In the genomic region with DNA sequence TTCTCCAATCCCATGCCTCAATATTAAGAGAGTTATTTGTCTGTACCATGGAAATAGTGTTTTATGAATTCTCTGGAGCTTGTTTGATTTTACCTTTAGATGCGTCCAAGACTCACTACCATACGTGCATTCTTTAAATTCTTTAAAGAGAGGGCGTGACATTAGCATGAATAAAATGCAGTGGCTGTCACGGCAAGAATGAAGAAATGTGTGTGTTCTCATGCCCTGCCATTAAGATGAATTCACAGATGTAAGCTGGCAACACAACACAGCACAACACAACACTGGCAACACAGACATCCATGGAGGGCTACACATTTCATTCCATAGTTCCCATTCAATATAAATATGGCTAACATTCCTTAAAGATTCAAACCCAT, we compare ENCODE assay signal across 18 cellular contexts.
DNase-seq lines count a peak whose midpoint lies in the region; ATAC-seq and TF ChIP-seq lines count a peak whose summit lies in the region.
"Had no signal": no experiment of that assay in that cellular context is flagged by ENCODE, and none has a peak within 500 bp of the region (broad histone marks: within the 10 kb centered on the region; RNA-seq: fewer than 3 reads in every experiment).

No MANE protein-coding gene starts in this region.

- no peak overlapping the region for H3K4me3 Mint-ChIP-seq in activated CD4-positive, alpha-beta T cell treated with anti-CD3 and anti-CD28 coated beads, Interleukin-2, amount 10 ng/mL, durations not matched to agents 24 days and 14 days
- H3K4me3 Mint-ChIP-seq: activated naive CD4-positive, alpha-beta T cell treated with anti-CD3 and anti-CD28 coated beads, Interleukin-2, amount 50 U/mL, for 24 hours; immature natural killer cell; naive B cell; stimulated activated naive B cell treated with anti-CD40 and anti-IgM and Interleukin-4, amounts not matched to agents 10 μg/mL and 1 μg/mL and 100 μg/mL, for 72 hours had no signal

- peak overlapping the region; percentile 0 for H3K4me2 ChIP-seq in osteoblast (ENCODE audit: insufficient read depth, low read length)

- H3K27me3 ChIP-seq in RWPE2 (ENCODE audit: insufficient read depth, poor library complexity, severe bottlenecking) = no peaks in the 10 kb centered on the region
- no peaks in the 10 kb centered on the region for H3K27me3 ChIP-seq in esophagus muscularis mucosa
- H3K27me3 ChIP-seq in osteoblast (ENCODE audit: insufficient read depth, low read length) = no peaks in the 10 kb centered on the region
- H3K27me3 ChIP-seq: right atrium auricular region had no signal

- peaks cover 4% of the 10 kb centered on the region for H3K4me1 Mint-ChIP-seq in activated CD4-positive, alpha-beta T cell treated with anti-CD3 and anti-CD28 coated beads, Interleukin-2, amount 10 ng/mL, durations not matched to agents 24 days and 14 days
- H3K4me1 Mint-ChIP-seq: activated naive CD4-positive, alpha-beta T cell treated with anti-CD3 and anti-CD28 coated beads, Interleukin-2, amount 50 U/mL, for 24 hours; immature natural killer cell; naive B cell; stimulated activated naive B cell treated with anti-CD40 and anti-IgM and Interleukin-4, amounts not matched to agents 10 μg/mL and 1 μg/mL and 100 μg/mL, for 72 hours had no signal

- intact Hi-C loops in esophagus muscularis mucosa (cut with DNase I) = no loop called here
- intact Hi-C loops in activated CD4-positive, alpha-beta T cell treated with anti-CD3 and anti-CD28 coated beads, Interleukin-2, amount 10 ng/mL, durations not matched to agents 24 days and 14 days (cut with micrococcal nuclease) = no loop called here

- H4K20me1 ChIP-seq in osteoblast (ENCODE audit: insufficient read depth, low read length) = no peaks in the 10 kb centered on the region

- H3K4me3 ChIP-seq in RWPE2 (ENCODE audit: severe bottlenecking) = no peak overlapping the region
- H3K4me3 ChIP-seq in esophagus muscularis mucosa = no peak overlapping the region
- H3K4me3 ChIP-seq in osteoblast (ENCODE audit: insufficient read depth, low read length) = no peak overlapping the region
- no peak overlapping the region for H3K4me3 ChIP-seq in coronary artery
- H3K4me3 ChIP-seq: right atrium auricular region had no signal

- TF ChIP-seq EP300 in esophagus muscularis mucosa (IDR thresholded peaks at IDR 0.05) = no peak

- H3K27ac Mint-ChIP-seq in activated CD4-positive, alpha-beta T cell treated with anti-CD3 and anti-CD28 coated beads, Interleukin-2, amount 10 ng/mL, durations not matched to agents 24 days and 14 days = no peak overlapping the region
- H3K27ac Mint-ChIP-seq: activated naive CD4-positive, alpha-beta T cell treated with anti-CD3 and anti-CD28 coated beads, Interleukin-2, amount 50 U/mL, for 24 hours; immature natural killer cell; naive B cell; stimulated activated naive B cell treated with anti-CD40 and anti-IgM and Interleukin-4, amounts not matched to agents 10 μg/mL and 1 μg/mL and 100 μg/mL, for 72 hours had no signal

- H3K27ac ChIP-seq in RWPE2 (ENCODE audit: poor library complexity, severe bottlenecking) (peak overlapping the region; percentile 39), esophagus muscularis mucosa (replicated peaks in 1 of 4) (peak overlapping the region in 3 of 4 donors; percentile 22 to 52 (median 33)), osteoblast (ENCODE audit: low read depth, low read length) (no peak overlapping the region), coronary artery (no peak overlapping the region)
- H3K27ac ChIP-seq: C4-2B, KMS-11, right atrium auricular region, VCaP had no signal

- H3K9me3 ChIP-seq in RWPE2 (ENCODE audit: severe bottlenecking) (no peaks in the 10 kb centered on the region), esophagus muscularis mucosa (no peaks in the 10 kb centered on the region), osteoblast (ENCODE audit: low read depth, low read length) (no peaks in the 10 kb centered on the region)
- H3K9me3 ChIP-seq: right atrium auricular region had no signal

- H3K27me3 Mint-ChIP-seq in activated CD4-positive, alpha-beta T cell treated with anti-CD3 and anti-CD28 coated beads, Interleukin-2, amount 10 ng/mL, durations not matched to agents 24 days and 14 days = peaks cover 3% of the 10 kb centered on the region
- H3K27me3 Mint-ChIP-seq: naive B cell; stimulated activated naive B cell treated with anti-CD40 and anti-IgM and Interleukin-4, amounts not matched to agents 10 μg/mL and 1 μg/mL and 100 μg/mL, for 72 hours had no signal

- peaks cover 9% of the 10 kb centered on the region for H3K9me3 Mint-ChIP-seq in activated CD4-positive, alpha-beta T cell treated with anti-CD3 and anti-CD28 coated beads, Interleukin-2, amount 10 ng/mL, durations not matched to agents 24 days and 14 days
- H3K9me3 Mint-ChIP-seq: activated naive CD4-positive, alpha-beta T cell treated with anti-CD3 and anti-CD28 coated beads, Interleukin-2, amount 50 U/mL, for 24 hours; naive B cell; stimulated activated naive B cell treated with anti-CD40 and anti-IgM and Interleukin-4, amounts not matched to agents 10 μg/mL and 1 μg/mL and 100 μg/mL, for 72 hours had no signal

- no peaks in the 10 kb centered on the region for H3K79me2 ChIP-seq in osteoblast (ENCODE audit: insufficient read depth, low read length)

- H3K36me3 ChIP-seq in RWPE2 (ENCODE audit: low read depth) (no peaks in the 10 kb centered on the region), esophagus muscularis mucosa (no peaks in the 10 kb centered on the region), osteoblast (ENCODE audit: insufficient read depth, low read length) (no peaks in the 10 kb centered on the region)
- H3K36me3 ChIP-seq: right atrium auricular region had no signal

- DNase-seq in EL (peak; percentile 79), RWPE2 (ENCODE audit: low spot score) (no peak), esophagus muscularis mucosa (ENCODE audit: extremely low spot score) (no peak), osteoblast (ENCODE audit: insufficient read length, low spot score, missing footprints) (no peak), C1 segment of cervical spinal cord (lab: John Stamatoyannopoulos, UW) (no peak), coronary artery (ENCODE audit: low spot score) (no peak), NCI-H1105 (lab: John Stamatoyannopoulos, UW) (no peak)
- no peak for DNase-seq in activated CD4-positive, alpha-beta T cell treated with anti-CD3 and anti-CD28 coated beads, Interleukin-2, amount 10 ng/mL, durations not matched to agents 24 days and 14 days
- DNase-seq: immature natural killer cell; naive B cell; NCI-H1694 treated with DMSO at 0.1 percent for 48 hours; NCI-H774; stimulated activated naive B cell treated with anti-CD40 and anti-IgM and Interleukin-4, amounts not matched to agents 10 μg/mL and 1 μg/mL and 100 μg/mL, for 72 hours had no signal

- H3K36me3 Mint-ChIP-seq in activated CD4-positive, alpha-beta T cell treated with anti-CD3 and anti-CD28 coated beads, Interleukin-2, amount 10 ng/mL, durations not matched to agents 24 days and 14 days (ENCODE audit: low read depth) = no peaks in the 10 kb centered on the region
- H3K36me3 Mint-ChIP-seq: activated naive CD4-positive, alpha-beta T cell treated with anti-CD3 and anti-CD28 coated beads, Interleukin-2, amount 50 U/mL, for 24 hours; immature natural killer cell; naive B cell; stimulated activated naive B cell treated with anti-CD40 and anti-IgM and Interleukin-4, amounts not matched to agents 10 μg/mL and 1 μg/mL and 100 μg/mL, for 72 hours had no signal

- 0 out of 3 replicates have a peak, but pooled peaks have one; percentile 42 for ATAC-seq in RWPE2 (ENCODE audit: low read depth)
- ATAC-seq: stimulated activated naive B cell treated with anti-CD40 and anti-IgM and Interleukin-4, amounts not matched to agents 10 μg/mL and 1 μg/mL and 100 μg/mL, for 72 hours had no signal

- no peak overlapping the region for H2AFZ ChIP-seq in osteoblast (ENCODE audit: low read length)

- no peak for TF ChIP-seq POLR2A in esophagus muscularis mucosa (IDR thresholded peaks at IDR 0.05; ENCODE audit: low read depth)

- TF ChIP-seq CTCF in RWPE2 (IDR thresholded peaks at IDR 0.05; ENCODE audit: poor library complexity, severe bottlenecking) (no peak), esophagus muscularis mucosa (IDR thresholded peaks at IDR 0.05) (no peak), osteoblast (IDR thresholded peaks at IDR 0.05; ENCODE audit: extremely low read depth, low read depth, low read length) (no peak), coronary artery (IDR thresholded peaks at IDR 0.05) (no peak)

- H3K4me1 ChIP-seq in RWPE2 (ENCODE audit: insufficient read depth, poor library complexity, severe bottlenecking) (peaks cover 16% of the 10 kb centered on the region), esophagus muscularis mucosa (peaks cover 14 to 49% (median 37%) of the 10 kb centered on the region in 4 donors), osteoblast (ENCODE audit: insufficient read depth, low read length) (peaks cover 14% of the 10 kb centered on the region)
- H3K4me1 ChIP-seq: right atrium auricular region had no signal

- WGBS in esophagus muscularis mucosa = 56% methylated on average over 4 of the region's 4 CpGs

Comparison
In these comparisons a context has a peak if more than half of its experiments do, and no peak if none do; other contexts are left out.
1. H3K27ac ChIP-seq: peak in RWPE2 (single experiment) and esophagus muscularis mucosa (3 of 4); none in osteoblast (single experiment) and coronary artery (0 of 2).